ENCODE assay signal across 37 cellular contexts in genomic region chr4:94369046-94369445, GRCh38. TPM values are rescaled to one million over a fixed set of nuclear protein-coding genes. Genes with fewer than 3 reads are reported as not detected.
"Had no signal": no experiment of that assay in that cellular context is flagged by ENCODE, and none has a peak within 500 bp of the region (broad histone marks: within the 10 kb centered on the region; RNA-seq: fewer than 3 reads in every experiment).

No MANE protein-coding gene starts in this region.

- H3K36me3 Mint-ChIP-seq: activated CD4-positive, alpha-beta memory T cell treated with anti-CD3 and anti-CD28 coated beads for 36 hours; activated CD8-positive, alpha-beta memory T cell treated with anti-CD3 and anti-CD28 coated beads, Interleukin-2, amount 10 ng/mL, durations not matched to agents 7 days and 5 days; activated naive CD4-positive, alpha-beta T cell treated with anti-CD3 and anti-CD28 coated beads, Interleukin-2, amount 50 U/mL, for 24 hours; activated naive CD8-positive, alpha-beta T cell treated with anti-CD3 and anti-CD28 coated beads for 36 hours had no signal

- H3K27me3 ChIP-seq: adrenal gland, body of pancreas, cardiac muscle cell, dorsolateral prefrontal cortex, gastrocnemius medialis, heart left ventricle had no signal

- H3K4me1 Mint-ChIP-seq: activated CD4-positive, alpha-beta T cell treated with anti-CD3 and anti-CD28 coated beads for 36 hours; activated CD4-positive, alpha-beta T cell treated with anti-CD3 and anti-CD28 coated beads, Interleukin-2, amount 10 ng/mL, durations not matched to agents 24 days and 14 days; activated CD8-positive, alpha-beta memory T cell treated with anti-CD3 and anti-CD28 coated beads, Interleukin-2, amount 10 ng/mL, durations not matched to agents 7 days and 5 days; activated naive CD4-positive, alpha-beta T cell treated with anti-CD3 and anti-CD28 coated beads, Interleukin-2, amount 50 U/mL, for 24 hours; activated naive CD8-positive, alpha-beta T cell treated with anti-CD3 and anti-CD28 coated beads for 36 hours; activated naive CD8-positive, alpha-beta T cell treated with anti-CD3 and anti-CD28 coated beads, Interleukin-2, amount 50 U/mL, for 24 hours had no signal

- DNase-seq: activated CD4-positive, alpha-beta memory T cell treated with anti-CD3 and anti-CD28 coated beads for 36 hours; activated CD4-positive, alpha-beta T cell treated with anti-CD3 and anti-CD28 coated beads for 36 hours; activated CD4-positive, alpha-beta T cell treated with anti-CD3 and anti-CD28 coated beads, Interleukin-2, amount 10 ng/mL, durations not matched to agents 24 days and 14 days; activated CD4-positive, CD25-positive, alpha-beta regulatory T cell; activated CD4-positive, CD25-positive, alpha-beta regulatory T cell treated with anti-CD3 and anti-CD28 coated beads, Interleukin-2, amount 50 U/mL, for 72 hours; activated CD8-positive, alpha-beta memory T cell treated with anti-CD3 and anti-CD28 coated beads, Interleukin-2, amount 10 ng/mL, durations not matched to agents 7 days and 5 days; activated CD8-positive, alpha-beta memory T cell treated with anti-CD3 and anti-CD28 coated beads, Interleukin-2, amount 50 U/mL, for 4 hours; activated CD8-positive, alpha-beta T cell treated with anti-CD3 and anti-CD28 coated beads, Interleukin-2, amount 10 ng/mL, durations not matched to agents 7 days and 5 days; activated effector memory CD4-positive, alpha-beta T cell treated with anti-CD3 and anti-CD28 coated beads, Interleukin-2, amount 50 U/mL, for 16 hours; activated naive CD4-positive, alpha-beta T cell treated with anti-CD3 and anti-CD28 coated beads for 36 hours; activated naive CD8-positive, alpha-beta T cell treated with anti-CD3 and anti-CD28 coated beads for 36 hours; activated naive CD8-positive, alpha-beta T cell treated with anti-CD3 and anti-CD28 coated beads, Interleukin-2, amount 50 U/mL, for 24 hours; activated T-cell treated with anti-CD3 and anti-CD28 coated beads, Interleukin-2, amount 50 U/mL, for 1 hour; activated T-cell treated with anti-CD3 and anti-CD28 coated beads, Interleukin-2, amount 50 U/mL, for 48 hours; adrenal gland; amygdala; aorta; body of pancreas; central memory CD4-positive, alpha-beta T cell; cerebellar nuclear complex; dorsolateral prefrontal cortex; effector memory CD4-positive, alpha-beta T cell; endodermal cell; foreskin fibroblast; gastrocnemius medialis; glutamatergic neuron; heart left ventricle; T-helper 2 cell had no signal

- H3K27ac ChIP-seq: adrenal gland, body of pancreas, cardiac muscle cell, coronary artery, dorsolateral prefrontal cortex, gastrocnemius medialis, heart left ventricle had no signal

- H3K4me3 ChIP-seq: adrenal gland, body of pancreas, cardiac muscle cell, coronary artery, dorsolateral prefrontal cortex, gastrocnemius medialis, heart left ventricle had no signal

- H3K9me3 ChIP-seq: adrenal gland, body of pancreas, gastrocnemius medialis had no signal

- H3K27ac Mint-ChIP-seq: activated CD4-positive, alpha-beta memory T cell treated with anti-CD3 and anti-CD28 coated beads for 36 hours; activated CD4-positive, alpha-beta T cell treated with anti-CD3 and anti-CD28 coated beads for 36 hours; activated CD4-positive, alpha-beta T cell treated with anti-CD3 and anti-CD28 coated beads, Interleukin-2, amount 10 ng/mL, durations not matched to agents 24 days and 14 days; activated CD8-positive, alpha-beta memory T cell treated with anti-CD3 and anti-CD28 coated beads, Interleukin-2, amount 10 ng/mL, durations not matched to agents 7 days and 5 days; activated CD8-positive, alpha-beta T cell treated with anti-CD3 and anti-CD28 coated beads, Interleukin-2, amount 10 ng/mL, durations not matched to agents 7 days and 5 days; activated naive CD4-positive, alpha-beta T cell treated with anti-CD3 and anti-CD28 coated beads for 36 hours; activated naive CD4-positive, alpha-beta T cell treated with anti-CD3 and anti-CD28 coated beads, Interleukin-2, amount 50 U/mL, for 24 hours; activated naive CD8-positive, alpha-beta T cell treated with anti-CD3 and anti-CD28 coated beads for 36 hours; activated naive CD8-positive, alpha-beta T cell treated with anti-CD3 and anti-CD28 coated beads, Interleukin-2, amount 50 U/mL, for 24 hours; activated T-helper 1 cell treated with anti-CD3 and anti-CD28 coated beads, Interleukin-12 subunit alpha, Interleukin-12 subunit beta, Interleukin-2, Interleukin-4 antibody, amounts not matched to agents 30 ng/mL and 10 ng/mL and 1 ng/mL, durations not matched to agents 14 hours and 24 hours and 36 hours; activated T-helper 2 cell treated with anti-CD3 and anti-CD28 coated beads, Interferon-gamma antibody, Interleukin-2, Interleukin-4, amounts not matched to agents 10 μg/mL and 5 μg/mL and 100 μg/mL, durations not matched to agents 14 hours and 24 hours and 36 hours; dendritic cell treated with granulocyte-macrophage colony-stimulating factor and Interleukin-4, amounts not matched to agents 40 ng/mL and 50 ng/mL, for 4 days; endodermal cell had no signal

- H3K4me3 Mint-ChIP-seq: activated CD4-positive, alpha-beta memory T cell treated with anti-CD3 and anti-CD28 coated beads for 36 hours; activated CD4-positive, alpha-beta T cell treated with anti-CD3 and anti-CD28 coated beads for 36 hours; activated CD4-positive, alpha-beta T cell treated with anti-CD3 and anti-CD28 coated beads, Interleukin-2, amount 10 ng/mL, durations not matched to agents 24 days and 14 days; activated CD8-positive, alpha-beta memory T cell treated with anti-CD3 and anti-CD28 coated beads, Interleukin-2, amount 10 ng/mL, durations not matched to agents 7 days and 5 days; activated CD8-positive, alpha-beta T cell treated with anti-CD3 and anti-CD28 coated beads, Interleukin-2, amount 10 ng/mL, durations not matched to agents 7 days and 5 days; activated naive CD4-positive, alpha-beta T cell treated with anti-CD3 and anti-CD28 coated beads for 36 hours; activated naive CD4-positive, alpha-beta T cell treated with anti-CD3 and anti-CD28 coated beads, Interleukin-2, amount 50 U/mL, for 24 hours; activated naive CD8-positive, alpha-beta T cell treated with anti-CD3 and anti-CD28 coated beads for 36 hours; activated naive CD8-positive, alpha-beta T cell treated with anti-CD3 and anti-CD28 coated beads, Interleukin-2, amount 50 U/mL, for 24 hours; activated T-helper 1 cell treated with anti-CD3 and anti-CD28 coated beads, Interleukin-12 subunit alpha, Interleukin-12 subunit beta, Interleukin-2, Interleukin-4 antibody, amounts not matched to agents 30 ng/mL and 10 ng/mL and 1 ng/mL, durations not matched to agents 14 hours and 24 hours and 36 hours; dendritic cell treated with granulocyte-macrophage colony-stimulating factor and Interleukin-4, amounts not matched to agents 40 ng/mL and 50 ng/mL, for 4 days; endodermal cell had no signal

- H3K9me3 Mint-ChIP-seq: activated naive CD4-positive, alpha-beta T cell treated with anti-CD3 and anti-CD28 coated beads for 36 hours; activated naive CD4-positive, alpha-beta T cell treated with anti-CD3 and anti-CD28 coated beads, Interleukin-2, amount 50 U/mL, for 24 hours; activated naive CD8-positive, alpha-beta T cell treated with anti-CD3 and anti-CD28 coated beads, Interleukin-2, amount 50 U/mL, for 24 hours; activated T-helper 1 cell treated with anti-CD3 and anti-CD28 coated beads, Interleukin-12 subunit alpha, Interleukin-12 subunit beta, Interleukin-2, Interleukin-4 antibody, amounts not matched to agents 30 ng/mL and 10 ng/mL and 1 ng/mL, durations not matched to agents 14 hours and 24 hours and 36 hours; activated T-helper 2 cell treated with anti-CD3 and anti-CD28 coated beads, Interferon-gamma antibody, Interleukin-2, Interleukin-4, amounts not matched to agents 10 μg/mL and 5 μg/mL and 100 μg/mL, durations not matched to agents 14 hours and 24 hours and 36 hours had no signal

- H3K27me3 Mint-ChIP-seq: dendritic cell treated with granulocyte-macrophage colony-stimulating factor and Interleukin-4, amounts not matched to agents 40 ng/mL and 50 ng/mL, for 4 days had no signal

- H3K36me3 ChIP-seq: adrenal gland, cardiac muscle cell, gastrocnemius medialis, heart left ventricle had no signal

- H3K4me1 ChIP-seq: adrenal gland, body of pancreas, heart left ventricle had no signal

- ATAC-seq: activated CD4-positive, alpha-beta T cell treated with anti-CD3 and anti-CD28 coated beads for 36 hours; activated CD8-positive, alpha-beta memory T cell treated with anti-CD3 and anti-CD28 coated beads, Interleukin-2, amount 10 ng/mL, durations not matched to agents 7 days and 5 days; activated CD8-positive, alpha-beta T cell treated with anti-CD3 and anti-CD28 coated beads, Interleukin-2, amount 10 ng/mL, durations not matched to agents 7 days and 5 days; activated naive CD8-positive, alpha-beta T cell treated with anti-CD3 and anti-CD28 coated beads, Interleukin-2, amount 50 U/mL, for 24 hours; body of pancreas; esophagus mucosa; gastrocnemius medialis; heart left ventricle had no signal

RNA-seq across cellular contexts. Expression of gene HPGDS, which starts 26.4 kb away (rescaled TPM):
- total RNA-seq: activated CD4-positive, alpha-beta T cell treated with anti-CD3 and anti-CD28 coated beads for 36 hours; activated CD4-positive, alpha-beta T cell treated with anti-CD3 and anti-CD28 coated beads, Interleukin-2, amount 10 ng/mL, durations not matched to agents 24 days and 14 days; activated CD8-positive, alpha-beta memory T cell treated with anti-CD3 and anti-CD28 coated beads for 36 hours; activated CD8-positive, alpha-beta T cell treated with anti-CD3 and anti-CD28 coated beads, Interleukin-2, amount 10 ng/mL, durations not matched to agents 7 days and 5 days; activated naive CD4-positive, alpha-beta T cell treated with anti-CD3 and anti-CD28 coated beads for 36 hours; activated naive CD8-positive, alpha-beta T cell treated with anti-CD3 and anti-CD28 coated beads for 36 hours; activated T-helper 1 cell treated with anti-CD3 and anti-CD28 coated beads, Interleukin-12 subunit alpha, Interleukin-12 subunit beta, Interleukin-2, Interleukin-4 antibody, amounts not matched to agents 30 ng/mL and 10 ng/mL and 1 ng/mL, durations not matched to agents 14 hours and 24 hours and 36 hours; cardiac muscle cell; endodermal cell; epithelial cell of proximal tubule; esophagus mucosa had no signal
- polyA plus RNA-seq: cardiac muscle cell had no signal
